Comparison of ENCODE assay signal across 13 cellular contexts in the genomic region with DNA sequence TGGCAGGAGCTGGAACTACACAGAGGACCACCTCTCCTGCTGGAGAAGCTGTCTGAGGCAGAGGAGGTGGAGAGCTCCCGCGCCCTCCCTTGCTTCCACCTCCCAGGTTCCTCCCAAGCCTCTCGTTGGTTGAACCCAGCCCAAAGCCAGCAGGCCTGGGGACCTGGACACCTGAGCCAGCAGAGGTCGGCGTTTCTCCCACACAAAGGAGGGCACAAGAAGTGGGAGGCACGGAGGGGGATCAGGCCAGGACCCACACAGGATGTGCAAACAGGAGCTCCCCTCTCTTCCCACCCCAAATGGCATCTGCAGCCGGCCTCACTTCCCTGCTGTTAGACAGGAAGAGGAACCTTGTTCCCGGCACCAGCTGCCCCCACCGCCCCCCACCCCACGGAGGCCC.
A peak's percentile ranks its signal among the peaks of the same experiment; 100 is the strongest.
DNase-seq lines count a peak whose midpoint lies in the region; ATAC-seq and TF ChIP-seq lines count a peak whose summit lies in the region.
"Had no signal": no experiment of that assay in that cellular context is flagged by ENCODE, and none has a peak within 500 bp of the region (broad histone marks: within the 10 kb centered on the region; RNA-seq: fewer than 3 reads in every experiment).

No MANE protein-coding gene starts in this region.

- H2BK5ac ChIP-seq in mesendoderm (ENCODE audit: low read length), result no peak overlapping the region

- H2BK120ac ChIP-seq in mesendoderm (ENCODE audit: low read depth, low read length), result no peak overlapping the region

- POLR2A ChIA-PET in RWPE1 (lab: Yijun Ruan, JAX; ENCODE audit: low non-redundant PET), result interaction anchor here (0.9 kb wide), 1 partner anchor 14 kb away, joined by 3 read pairs; no protein-coding TSS in a partner anchor

- no peak overlapping the region for H2BK15ac ChIP-seq in mesendoderm (replicated peaks; ENCODE audit: low read depth)

- no peak overlapping the region for H3K23ac ChIP-seq in mesendoderm (ENCODE audit: low read length)

- H3K4ac ChIP-seq in mesendoderm (ENCODE audit: low read depth, low read length), result no peak overlapping the region

- CTCF ChIA-PET in RWPE1 (lab: Yijun Ruan, JAX), result no interaction called here

- DNase-seq in H7 (peak; percentile 45), RWPE1 (ENCODE audit: low spot score) (no peak), mesendoderm (no peak), NCI-H1436 treated with DMSO at 0.1 percent for 48 hours (lab: John Stamatoyannopoulos, UW) (no peak), NAMALWA (ENCODE audit: low spot score) (no peak), cerebellum (ENCODE audit: low spot score) (no peak)
- DNase-seq: Caco-2; CD8-positive, alpha-beta memory T cell; DND-41; GF-D8; HCEC 1CT had no signal

- peak overlapping the region; percentile 25 for H3K56ac ChIP-seq in mesendoderm (ENCODE audit: low read length)

- no peak for TF ChIP-seq CTCF in RWPE1 (conservative IDR thresholded peaks at IDR 0.05; ENCODE audit: low read depth)

- H3K27ac ChIP-seq in BLaER1 (no peak overlapping the region), RWPE1 (peak overlapping the region; percentile 48), mesendoderm (ENCODE audit: low read depth, low read length) (no peak overlapping the region)

- no peak for ATAC-seq in HG03095 (IDR thresholded peaks at IDR 0.05; ENCODE audit: unreplicated experiment)

- peaks cover 7% of the 10 kb centered on the region for H3K79me2 ChIP-seq in mesendoderm (ENCODE audit: control insufficient read depth, insufficient read depth, low read length)

- no peak overlapping the region for H4K8ac ChIP-seq in mesendoderm (ENCODE audit: low read depth, low read length)

- H3K18ac ChIP-seq in mesendoderm (ENCODE audit: low read length), result no peak overlapping the region

- H3K27me3 ChIP-seq in BLaER1, result no peaks in the 10 kb centered on the region
- no peaks in the 10 kb centered on the region for H3K27me3 ChIP-seq in H7 (ENCODE audit: control insufficient read depth, insufficient read depth, low read length)
- no peaks in the 10 kb centered on the region for H3K27me3 ChIP-seq in mesendoderm (ENCODE audit: insufficient read depth, low read length, poor library complexity)

- H4K20me1 ChIP-seq in BLaER1, result no peaks in the 10 kb centered on the region

- no peak overlapping the region for H2AK5ac ChIP-seq in mesendoderm (ENCODE audit: low read length)

- H3K36me3 ChIP-seq in BLaER1 (peaks cover 3% of the 10 kb centered on the region; the same call in 1 of the 2 replicates), H7 (replicated peaks; ENCODE audit: control insufficient read depth, insufficient read depth, low read length) (no peaks in the 10 kb centered on the region), mesendoderm (ENCODE audit: control insufficient read depth, insufficient read depth, low read length) (no peaks in the 10 kb centered on the region)

- no peaks in the 10 kb centered on the region for H3K9me3 ChIP-seq in BLaER1
- H3K9me3 ChIP-seq: Caco-2 had no signal

- H4K5ac ChIP-seq in mesendoderm (ENCODE audit: low read length), result no peak overlapping the region

- H3K4me2 ChIP-seq in BLaER1 (peak overlapping the region; percentile 28), mesendoderm (ENCODE audit: low read length) (no peak overlapping the region)

- H3K9ac ChIP-seq in BLaER1 (no peak overlapping the region), mesendoderm (ENCODE audit: low read length) (no peak overlapping the region)

- WGBS in mesendoderm (ENCODE audit: extremely low coverage, insufficient coverage, low lambda C conversion rate), result no CpG with 5 or more reads among the region's 10 CpGs

- H3K4me3 ChIP-seq in BLaER1, result no peak overlapping the region
- H3K4me3 ChIP-seq in H7 (ENCODE audit: insufficient read depth, low read depth, low read length), result no peak overlapping the region
- no peak overlapping the region for H3K4me3 ChIP-seq in mesendoderm (ENCODE audit: low read length)

- H3K4me1 ChIP-seq in BLaER1 (peaks cover 14% of the 10 kb centered on the region), mesendoderm (ENCODE audit: control insufficient read depth, low read depth, low read length) (peaks cover 4% of the 10 kb centered on the region)

- H3K79me1 ChIP-seq in mesendoderm (ENCODE audit: low read length), result peaks cover 5% of the 10 kb centered on the region
